ENCODE assay signal across 1 cellular context in genomic region chr6:32167761-32168262, GRCh38.
TF ChIP-seq lines count a peak whose summit lies in the region.

No MANE protein-coding gene starts in this region.

TF ChIP-seq in K562, 482 proteins besides CTCF, POLR2A, EP300 and RAD21 (continued from another document and continues in another):
- TF ChIP-seq SRF (CRISPR knock-in tag; IDR thresholded peaks at IDR 0.05) (0 out of 4 replicates have a peak, but pooled peaks of 1 of the 2 experiments have one; percentile 14), FOXA3 (CRISPR knock-in tag; conservative IDR thresholded peaks at IDR 0.05 in 1 of 2, IDR thresholded peaks at IDR 0.05 in 1 of 2) (no peak), NR3C1 (CRISPR knock-in tag; IDR thresholded peaks at IDR 0.05) (no peak), CREB1 (IDR thresholded peaks at IDR 0.05) (peak; percentile 60; the same call in 1 of the 2 replicates), CREB1 (CRISPR knock-in tag; IDR thresholded peaks at IDR 0.05) (no peak), ZNF583 (CRISPR knock-in tag; IDR thresholded peaks at IDR 0.05) (peak; percentile 87; the same call in 1 of the 2 replicates), ARID2 (IDR thresholded peaks at IDR 0.05) (no peak), FUS (optimal IDR thresholded peaks at IDR 0.05; ENCODE audit: low read depth, low read length) (no peak), TBP (optimal IDR thresholded peaks at IDR 0.05; ENCODE audit: low read depth, low read length) (peak; percentile 74), GATAD2B (IDR thresholded peaks at IDR 0.05; ENCODE audit: borderline replicate concordance) (peak; percentile 95; the same call in 1 of the 2 replicates), RFX1 (IDR thresholded peaks at IDR 0.05) (no peak), ZEB2 (IDR thresholded peaks at IDR 0.05) (no peak; the same call in 1 of the 2 replicates), FOXK2 (conservative IDR thresholded peaks at IDR 0.05 in 1 of 2, IDR thresholded peaks at IDR 0.05 in 1 of 2; ENCODE audit: low read depth in 2 of 2) (peak; percentile 82 to 91; a peak in 3 of 4 replicates), ZNF785 (CRISPR knock-in tag; IDR thresholded peaks at IDR 0.05) (no peak), EP400 (IDR thresholded peaks at IDR 0.05) (peak; percentile 51; the same call in 1 of the 2 replicates), KHSRP (IDR thresholded peaks at IDR 0.05) (0 out of 2 replicates have a peak, but pooled peaks have one; percentile 36), CCAR2 (IDR thresholded peaks at IDR 0.05; ENCODE audit: low read depth, low read length) (no peak), BCLAF1 (IDR thresholded peaks at IDR 0.05; ENCODE audit: borderline replicate concordance in 1 of 2, control insufficient read depth in 1 of 2, low read depth in 2 of 2, low read length in 1 of 2) (no peak), KLF13 (tag; IDR thresholded peaks at IDR 0.05; ENCODE audit: borderline replicate concordance, low read depth) (no peak), SETDB1 (IDR thresholded peaks at IDR 0.05; ENCODE audit: low read length) (no peak), GTF2E2 (tag; IDR thresholded peaks at IDR 0.05) (no peak), TOE1 (IDR thresholded peaks at IDR 0.05; ENCODE audit: borderline replicate concordance) (0 out of 2 replicates have a peak, but pooled peaks have one; percentile 15), TOE1 (CRISPR knock-in tag; IDR thresholded peaks at IDR 0.05; ENCODE audit: borderline replicate concordance, low read depth) (no peak), ZNF512 (tag; IDR thresholded peaks at IDR 0.05) (no peak), RBM15 (IDR thresholded peaks at IDR 0.05; ENCODE audit: insufficient read depth, low read length) (no peak), HIVEP1 (CRISPR knock-in tag; IDR thresholded peaks at IDR 0.05) (no peak), HMG20A (CRISPR knock-in tag; conservative IDR thresholded peaks at IDR 0.05) (no peak), ZFP91 (CRISPR knock-in tag; IDR thresholded peaks at IDR 0.05) (no peak), ETV5 (CRISPR knock-in tag; IDR thresholded peaks at IDR 0.05; ENCODE audit: low read depth) (peak; percentile 26; the same call in 1 of the 2 replicates)
- TF ChIP-seq, protein P1, sequence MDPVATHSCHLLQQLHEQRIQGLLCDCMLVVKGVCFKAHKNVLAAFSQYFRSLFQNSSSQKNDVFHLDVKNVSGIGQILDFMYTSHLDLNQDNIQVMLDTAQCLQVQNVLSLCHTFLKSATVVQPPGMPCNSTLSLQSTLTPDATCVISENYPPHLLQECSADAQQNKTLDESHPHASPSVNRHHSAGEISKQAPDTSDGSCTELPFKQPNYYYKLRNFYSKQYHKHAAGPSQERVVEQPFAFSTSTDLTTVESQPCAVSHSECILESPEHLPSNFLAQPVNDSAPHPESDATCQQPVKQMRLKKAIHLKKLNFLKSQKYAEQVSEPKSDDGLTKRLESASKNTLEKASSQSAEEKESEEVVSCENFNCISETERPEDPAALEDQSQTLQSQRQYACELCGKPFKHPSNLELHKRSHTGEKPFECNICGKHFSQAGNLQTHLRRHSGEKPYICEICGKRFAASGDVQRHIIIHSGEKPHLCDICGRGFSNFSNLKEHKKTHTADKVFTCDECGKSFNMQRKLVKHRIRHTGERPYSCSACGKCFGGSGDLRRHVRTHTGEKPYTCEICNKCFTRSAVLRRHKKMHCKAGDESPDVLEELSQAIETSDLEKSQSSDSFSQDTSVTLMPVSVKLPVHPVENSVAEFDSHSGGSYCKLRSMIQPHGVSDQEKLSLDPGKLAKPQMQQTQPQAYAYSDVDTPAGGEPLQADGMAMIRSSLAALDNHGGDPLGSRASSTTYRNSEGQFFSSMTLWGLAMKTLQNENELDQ (CRISPR knock-in tag; IDR thresholded peaks at IDR 0.05; ENCODE audit: borderline replicate concordance): no peak
- TF ChIP-seq, protein P2, sequence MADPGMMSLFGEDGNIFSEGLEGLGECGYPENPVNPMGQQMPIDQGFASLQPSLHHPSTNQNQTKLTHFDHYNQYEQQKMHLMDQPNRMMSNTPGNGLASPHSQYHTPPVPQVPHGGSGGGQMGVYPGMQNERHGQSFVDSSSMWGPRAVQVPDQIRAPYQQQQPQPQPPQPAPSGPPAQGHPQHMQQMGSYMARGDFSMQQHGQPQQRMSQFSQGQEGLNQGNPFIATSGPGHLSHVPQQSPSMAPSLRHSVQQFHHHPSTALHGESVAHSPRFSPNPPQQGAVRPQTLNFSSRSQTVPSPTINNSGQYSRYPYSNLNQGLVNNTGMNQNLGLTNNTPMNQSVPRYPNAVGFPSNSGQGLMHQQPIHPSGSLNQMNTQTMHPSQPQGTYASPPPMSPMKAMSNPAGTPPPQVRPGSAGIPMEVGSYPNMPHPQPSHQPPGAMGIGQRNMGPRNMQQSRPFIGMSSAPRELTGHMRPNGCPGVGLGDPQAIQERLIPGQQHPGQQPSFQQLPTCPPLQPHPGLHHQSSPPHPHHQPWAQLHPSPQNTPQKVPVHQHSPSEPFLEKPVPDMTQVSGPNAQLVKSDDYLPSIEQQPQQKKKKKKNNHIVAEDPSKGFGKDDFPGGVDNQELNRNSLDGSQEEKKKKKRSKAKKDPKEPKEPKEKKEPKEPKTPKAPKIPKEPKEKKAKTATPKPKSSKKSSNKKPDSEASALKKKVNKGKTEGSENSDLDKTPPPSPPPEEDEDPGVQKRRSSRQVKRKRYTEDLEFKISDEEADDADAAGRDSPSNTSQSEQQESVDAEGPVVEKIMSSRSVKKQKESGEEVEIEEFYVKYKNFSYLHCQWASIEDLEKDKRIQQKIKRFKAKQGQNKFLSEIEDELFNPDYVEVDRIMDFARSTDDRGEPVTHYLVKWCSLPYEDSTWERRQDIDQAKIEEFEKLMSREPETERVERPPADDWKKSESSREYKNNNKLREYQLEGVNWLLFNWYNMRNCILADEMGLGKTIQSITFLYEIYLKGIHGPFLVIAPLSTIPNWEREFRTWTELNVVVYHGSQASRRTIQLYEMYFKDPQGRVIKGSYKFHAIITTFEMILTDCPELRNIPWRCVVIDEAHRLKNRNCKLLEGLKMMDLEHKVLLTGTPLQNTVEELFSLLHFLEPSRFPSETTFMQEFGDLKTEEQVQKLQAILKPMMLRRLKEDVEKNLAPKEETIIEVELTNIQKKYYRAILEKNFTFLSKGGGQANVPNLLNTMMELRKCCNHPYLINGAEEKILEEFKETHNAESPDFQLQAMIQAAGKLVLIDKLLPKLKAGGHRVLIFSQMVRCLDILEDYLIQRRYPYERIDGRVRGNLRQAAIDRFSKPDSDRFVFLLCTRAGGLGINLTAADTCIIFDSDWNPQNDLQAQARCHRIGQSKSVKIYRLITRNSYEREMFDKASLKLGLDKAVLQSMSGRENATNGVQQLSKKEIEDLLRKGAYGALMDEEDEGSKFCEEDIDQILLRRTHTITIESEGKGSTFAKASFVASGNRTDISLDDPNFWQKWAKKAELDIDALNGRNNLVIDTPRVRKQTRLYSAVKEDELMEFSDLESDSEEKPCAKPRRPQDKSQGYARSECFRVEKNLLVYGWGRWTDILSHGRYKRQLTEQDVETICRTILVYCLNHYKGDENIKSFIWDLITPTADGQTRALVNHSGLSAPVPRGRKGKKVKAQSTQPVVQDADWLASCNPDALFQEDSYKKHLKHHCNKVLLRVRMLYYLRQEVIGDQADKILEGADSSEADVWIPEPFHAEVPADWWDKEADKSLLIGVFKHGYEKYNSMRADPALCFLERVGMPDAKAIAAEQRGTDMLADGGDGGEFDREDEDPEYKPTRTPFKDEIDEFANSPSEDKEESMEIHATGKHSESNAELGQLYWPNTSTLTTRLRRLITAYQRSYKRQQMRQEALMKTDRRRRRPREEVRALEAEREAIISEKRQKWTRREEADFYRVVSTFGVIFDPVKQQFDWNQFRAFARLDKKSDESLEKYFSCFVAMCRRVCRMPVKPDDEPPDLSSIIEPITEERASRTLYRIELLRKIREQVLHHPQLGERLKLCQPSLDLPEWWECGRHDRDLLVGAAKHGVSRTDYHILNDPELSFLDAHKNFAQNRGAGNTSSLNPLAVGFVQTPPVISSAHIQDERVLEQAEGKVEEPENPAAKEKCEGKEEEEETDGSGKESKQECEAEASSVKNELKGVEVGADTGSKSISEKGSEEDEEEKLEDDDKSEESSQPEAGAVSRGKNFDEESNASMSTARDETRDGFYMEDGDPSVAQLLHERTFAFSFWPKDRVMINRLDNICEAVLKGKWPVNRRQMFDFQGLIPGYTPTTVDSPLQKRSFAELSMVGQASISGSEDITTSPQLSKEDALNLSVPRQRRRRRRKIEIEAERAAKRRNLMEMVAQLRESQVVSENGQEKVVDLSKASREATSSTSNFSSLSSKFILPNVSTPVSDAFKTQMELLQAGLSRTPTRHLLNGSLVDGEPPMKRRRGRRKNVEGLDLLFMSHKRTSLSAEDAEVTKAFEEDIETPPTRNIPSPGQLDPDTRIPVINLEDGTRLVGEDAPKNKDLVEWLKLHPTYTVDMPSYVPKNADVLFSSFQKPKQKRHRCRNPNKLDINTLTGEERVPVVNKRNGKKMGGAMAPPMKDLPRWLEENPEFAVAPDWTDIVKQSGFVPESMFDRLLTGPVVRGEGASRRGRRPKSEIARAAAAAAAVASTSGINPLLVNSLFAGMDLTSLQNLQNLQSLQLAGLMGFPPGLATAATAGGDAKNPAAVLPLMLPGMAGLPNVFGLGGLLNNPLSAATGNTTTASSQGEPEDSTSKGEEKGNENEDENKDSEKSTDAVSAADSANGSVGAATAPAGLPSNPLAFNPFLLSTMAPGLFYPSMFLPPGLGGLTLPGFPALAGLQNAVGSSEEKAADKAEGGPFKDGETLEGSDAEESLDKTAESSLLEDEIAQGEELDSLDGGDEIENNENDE (IDR thresholded peaks at IDR 0.05; ENCODE audit: low read depth, low read length): no peak
- TF ChIP-seq, protein P3, sequence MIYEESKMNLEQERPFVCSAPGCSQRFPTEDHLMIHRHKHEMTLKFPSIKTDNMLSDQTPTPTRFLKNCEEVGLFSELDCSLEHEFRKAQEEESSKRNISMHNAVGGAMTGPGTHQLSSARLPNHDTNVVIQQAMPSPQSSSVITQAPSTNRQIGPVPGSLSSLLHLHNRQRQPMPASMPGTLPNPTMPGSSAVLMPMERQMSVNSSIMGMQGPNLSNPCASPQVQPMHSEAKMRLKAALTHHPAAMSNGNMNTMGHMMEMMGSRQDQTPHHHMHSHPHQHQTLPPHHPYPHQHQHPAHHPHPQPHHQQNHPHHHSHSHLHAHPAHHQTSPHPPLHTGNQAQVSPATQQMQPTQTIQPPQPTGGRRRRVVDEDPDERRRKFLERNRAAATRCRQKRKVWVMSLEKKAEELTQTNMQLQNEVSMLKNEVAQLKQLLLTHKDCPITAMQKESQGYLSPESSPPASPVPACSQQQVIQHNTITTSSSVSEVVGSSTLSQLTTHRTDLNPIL (CRISPR knock-in tag; IDR thresholded peaks at IDR 0.05): no peak
- TF ChIP-seq, protein P4, sequence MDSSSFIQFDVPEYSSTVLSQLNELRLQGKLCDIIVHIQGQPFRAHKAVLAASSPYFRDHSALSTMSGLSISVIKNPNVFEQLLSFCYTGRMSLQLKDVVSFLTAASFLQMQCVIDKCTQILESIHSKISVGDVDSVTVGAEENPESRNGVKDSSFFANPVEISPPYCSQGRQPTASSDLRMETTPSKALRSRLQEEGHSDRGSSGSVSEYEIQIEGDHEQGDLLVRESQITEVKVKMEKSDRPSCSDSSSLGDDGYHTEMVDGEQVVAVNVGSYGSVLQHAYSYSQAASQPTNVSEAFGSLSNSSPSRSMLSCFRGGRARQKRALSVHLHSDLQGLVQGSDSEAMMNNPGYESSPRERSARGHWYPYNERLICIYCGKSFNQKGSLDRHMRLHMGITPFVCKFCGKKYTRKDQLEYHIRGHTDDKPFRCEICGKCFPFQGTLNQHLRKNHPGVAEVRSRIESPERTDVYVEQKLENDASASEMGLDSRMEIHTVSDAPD (CRISPR knock-in tag; IDR thresholded peaks at IDR 0.05): 0 out of 2 replicates have a peak, but pooled peaks have one; percentile 68
- TF ChIP-seq, protein P5, sequence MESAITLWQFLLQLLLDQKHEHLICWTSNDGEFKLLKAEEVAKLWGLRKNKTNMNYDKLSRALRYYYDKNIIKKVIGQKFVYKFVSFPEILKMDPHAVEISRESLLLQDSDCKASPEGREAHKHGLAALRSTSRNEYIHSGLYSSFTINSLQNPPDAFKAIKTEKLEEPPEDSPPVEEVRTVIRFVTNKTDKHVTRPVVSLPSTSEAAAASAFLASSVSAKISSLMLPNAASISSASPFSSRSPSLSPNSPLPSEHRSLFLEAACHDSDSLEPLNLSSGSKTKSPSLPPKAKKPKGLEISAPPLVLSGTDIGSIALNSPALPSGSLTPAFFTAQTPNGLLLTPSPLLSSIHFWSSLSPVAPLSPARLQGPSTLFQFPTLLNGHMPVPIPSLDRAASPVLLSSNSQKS (CRISPR knock-in tag; IDR thresholded peaks at IDR 0.05): no peak
